Comparison of ENCODE assay signal across 8 cellular contexts in genomic region chr2:219279916-219280516, GRCh38. TPM values are rescaled to one million over a fixed set of nuclear protein-coding genes. Genes with fewer than 3 reads are reported as not detected.
A peak's percentile ranks its signal among the peaks of the same experiment; 100 is the strongest.
DNase-seq lines count a peak whose midpoint lies in the region; ATAC-seq, FAIRE-seq and TF ChIP-seq lines count a peak whose summit lies in the region.

No MANE protein-coding gene starts in this region.

- H3K79me2 ChIP-seq in K562 (ENCODE audit: control insufficient read depth, insufficient read depth, low read length): no peaks in the 10 kb centered on the region

- no peaks in the 10 kb centered on the region for H4K20me1 ChIP-seq in K562 (replicated peaks; ENCODE audit: control insufficient read depth, insufficient read depth, low read length)

- CTCF ChIA-PET in K562 (lab: Yijun Ruan, JAX; ENCODE audit: low intra/inter-chr PET ratio): interaction anchor here (4.3 kb wide), 1 partner anchor 15 kb away, joined by 28 read pairs; no protein-coding TSS in a partner anchor

- no peak for TF ChIP-seq EP300 in K562 (IDR thresholded peaks at IDR 0.05; ENCODE audit: low read length)

- TF ChIP-seq POLR2A in K562 (conservative IDR thresholded peaks at IDR 0.05): no peak

- H3K4me1 Mint-ChIP-seq in activated naive CD4-positive, alpha-beta T cell treated with anti-CD3 and anti-CD28 coated beads, Interleukin-2, amount 50 U/mL, for 24 hours: peaks cover 48% of the 10 kb centered on the region
- H3K4me1 Mint-ChIP-seq in memory B cell: peaks cover 33% of the 10 kb centered on the region

- WGBS in K562 (ENCODE audit: insufficient coverage, low coverage, missing lambda C conversion rate): 35% methylated on average over 8 of the region's 12 CpGs

- DNase-seq in activated naive CD4-positive, alpha-beta T cell treated with anti-CD3 and anti-CD28 coated beads, Interleukin-2, amount 50 U/mL, for 16 hours: no peak
- DNase-seq in K562 (ENCODE audit: extremely low read depth in 1 of 4, low spot score in 3 of 4) (peak in 3 of 4 experiments; percentile 29 to 43 (median 36)), memory B cell (ENCODE audit: low spot score in 2 of 2) (no peak), upper lobe of right lung (no peak), SIG-M5 (lab: John Stamatoyannopoulos, UW) (no peak)
- no peak for DNase-seq in stimulated activated naive CD4-positive, alpha-beta T cell treated with Interleukin-2 at 50 U/mL for 16 hours (lab: John Stamatoyannopoulos, UW)

- H3K4me1 ChIP-seq in K562 (replicated peaks in 1 of 2; ENCODE audit: control insufficient read depth in 2 of 2, insufficient read depth in 2 of 2, low read length in 2 of 2) (peaks cover 42 to 60% of the 10 kb centered on the region in 2 experiments), upper lobe of right lung (peaks cover 20% of the 10 kb centered on the region)

- H2AFZ ChIP-seq in K562 (ENCODE audit: low read depth, low read length): peak overlapping the region; percentile 91

- H3K27ac ChIP-seq in K562 (ENCODE audit: extremely low read depth, low read depth, low read length) (peak overlapping the region; percentile 87), upper lobe of right lung (peak overlapping the region; percentile 99)

- peak overlapping the region; percentile 91 for H3K27ac Mint-ChIP-seq in activated naive CD4-positive, alpha-beta T cell treated with anti-CD3 and anti-CD28 coated beads, Interleukin-2, amount 50 U/mL, for 24 hours
- peak overlapping the region; percentile 97 for H3K27ac Mint-ChIP-seq in memory B cell

- BruUV-seq in K562 (replicated peaks; lab: Mats Ljungman, UMichigan): TSS peak; percentile 64

- no peak for TF ChIP-seq RAD21 in K562 (CRISPR knock-in tag; conservative IDR thresholded peaks at IDR 0.05 in 1 of 2, IDR thresholded peaks at IDR 0.05 in 1 of 2)

- H3K27me3 ChIP-seq in K562 (ENCODE audit: control insufficient read depth in 2 of 2, insufficient read depth in 2 of 2, low read length in 2 of 2) (no peaks in the 10 kb centered on the region), upper lobe of right lung (no peaks in the 10 kb centered on the region)

- H3K27me3 Mint-ChIP-seq in activated naive CD4-positive, alpha-beta T cell treated with anti-CD3 and anti-CD28 coated beads, Interleukin-2, amount 50 U/mL, for 24 hours: no peaks in the 10 kb centered on the region
- H3K27me3 Mint-ChIP-seq in memory B cell: no peaks in the 10 kb centered on the region

- H3K36me3 ChIP-seq in K562 (ENCODE audit: control insufficient read depth, insufficient read depth, low read length) (no peaks in the 10 kb centered on the region), upper lobe of right lung (peaks cover 47% of the 10 kb centered on the region)

- POLR2A ChIA-PET in K562 (lab: Yijun Ruan, JAX): interaction anchor here (1.0 to 1.6 kb wide), 3 partner anchors 13 to 28 kb away, joined by 3 to 6 read pairs (median 3); no protein-coding TSS in a partner anchor

- in situ Hi-C loops in K562 (cut with MboI): no loop called here

- peaks cover 5% of the 10 kb centered on the region for H3K9me1 ChIP-seq in K562 (ENCODE audit: control insufficient read depth, insufficient read depth, low read length)

- FAIRE-seq in K562 (lab: Jason Lieb, UNC): no peak

- ATAC-seq in K562: no peak
- no peak for ATAC-seq in memory B cell (ENCODE audit: low read depth)
- no peak for ATAC-seq in upper lobe of right lung
- no peak for ATAC-seq in HG02678 (IDR thresholded peaks at IDR 0.05; ENCODE audit: unreplicated experiment)

- intact Hi-C loops in K562 (cut with micrococcal nuclease) (loop anchor here (1.0 to 5.0 kb wide), 6 partner anchors 14 to 317 kb away; partner anchors contain the start of genes ABCB6, NHEJ1, STK11IP and TUBA4A), upper lobe of right lung (cut with DNase I) (no loop called here)

- H3K36me3 Mint-ChIP-seq in activated naive CD4-positive, alpha-beta T cell treated with anti-CD3 and anti-CD28 coated beads, Interleukin-2, amount 50 U/mL, for 24 hours: peaks cover 6% of the 10 kb centered on the region
- peaks cover 11% of the 10 kb centered on the region for H3K36me3 Mint-ChIP-seq in memory B cell

- 0 out of 6 replicates have a peak, but pooled peaks of 1 of the 3 experiments have one; percentile 9 for TF ChIP-seq CTCF in K562 (IDR thresholded peaks at IDR 0.05 in 2 of 3, conservative IDR thresholded peaks at IDR 0.05 in 1 of 3; ENCODE audit: insufficient read depth in 2 of 3, low read depth in 1 of 3, low read length in 3 of 3)
- TF ChIP-seq CTCF in upper lobe of right lung (IDR thresholded peaks at IDR 0.05): no peak

- peak overlapping the region; percentile 92 for H3K4me3 Mint-ChIP-seq in activated naive CD4-positive, alpha-beta T cell treated with anti-CD3 and anti-CD28 coated beads, Interleukin-2, amount 50 U/mL, for 24 hours
- H3K4me3 Mint-ChIP-seq in memory B cell: peak overlapping the region; percentile 94

- no peaks in the 10 kb centered on the region for H3K9me3 ChIP-seq in K562 (replicated peaks; ENCODE audit: control insufficient read depth, insufficient read depth, low read depth, low read length)
- H3K9me3 ChIP-seq in upper lobe of right lung: no peaks in the 10 kb centered on the region

- peak overlapping the region; percentile 34 for H3K4me3 ChIP-seq in K562
- peak overlapping the region; percentile 88 for H3K4me3 ChIP-seq in upper lobe of right lung

- H3K4me2 ChIP-seq in K562 (ENCODE audit: insufficient read depth, low read length): peak overlapping the region; percentile 90

- H3K9ac ChIP-seq in K562 (ENCODE audit: insufficient read depth in 1 of 2, low read depth in 2 of 2, low read length in 2 of 2): peak overlapping the region; percentile 11 to 48; a peak in 3 of 4 replicates

- no peaks in the 10 kb centered on the region for H3K9me3 Mint-ChIP-seq in activated naive CD4-positive, alpha-beta T cell treated with anti-CD3 and anti-CD28 coated beads, Interleukin-2, amount 50 U/mL, for 24 hours
- H3K9me3 Mint-ChIP-seq in memory B cell: no peaks in the 10 kb centered on the region

RNA-seq across cellular contexts. Expression of gene DNAJB2, which starts 0.8 kb away (rescaled TPM):
- total RNA-seq in K562 (2011; cell fraction: chromatin; rRNA removed; ENCODE audit: low replicate concordance): 11.1 and 15.9 TPM in 2 replicates
- 9.1 and 10.3 TPM in 2 replicates for total RNA-seq in K562 (2011; cell fraction: nucleolus; rRNA removed)
- total RNA-seq in K562 (2011; cell fraction: nucleoplasm; rRNA removed): 7.7 and 9.6 TPM in 2 replicates
- 1.6 and 1.7 TPM in 2 replicates for total RNA-seq in K562 (2014; rRNA removed)
- 0.99 and 1.1 TPM in 2 replicates for total RNA-seq in K562 (2014; rRNA removed; fragmentation: Illumina TruSeq; extraction: Trizol)
- total RNA-seq in K562 (2015; rRNA removed; fragmentation: Illumina TruSeq; extraction: Trizol): 1.7 and 2.1 TPM in 2 replicates
- total RNA-seq in K562 (2021): 2.5 and 2.8 TPM in 2 replicates
- polyA plus RNA-seq in K562 (2011; rRNA removed): 2.6 and 8.2 TPM in 2 replicates
- 3.7 and 7.3 TPM in 2 replicates for polyA plus RNA-seq in K562 (2011; cell fraction: cytosol; rRNA removed)
- 9.3 and 20.5 TPM in 2 replicates for polyA plus RNA-seq in K562 (2011; cell fraction: nucleus; rRNA removed)
- polyA plus RNA-seq in K562 (2012): 5.0 and 8.5 TPM in 2 replicates
- 1.8 and 2.2 TPM in 2 replicates for polyA plus RNA-seq in K562 (2014; fragmentation: Illumina TruSeq; extraction: Trizol)
- polyA plus RNA-seq in K562 (2014; fragmentation: Nextera tagmentation; extraction: Ambion mirVana): under 1 TPM in 1 of 2 experiments, not detected in 1; 0.08 TPM
- 3.0 and 3.9 TPM in 2 replicates for polyA plus RNA-seq in K562 (2014; rRNA removed)
- polyA minus RNA-seq in K562 (2011; rRNA and poly(A)+ RNA removed): 2.0 and 4.1 TPM in 2 replicates
- 3.9 and 4.7 TPM in 2 replicates for polyA minus RNA-seq in K562 (2011; cell fraction: cytosol; rRNA and poly(A)+ RNA removed)
- 3.4 and 10.0 TPM in 2 replicates for polyA minus RNA-seq in K562 (2011; cell fraction: nucleus; rRNA and poly(A)+ RNA removed)
- 79.4 TPM for total RNA-seq in upper lobe of right lung

RNA-seq across cellular contexts. Expression of gene TUBA4A, which starts 26.3 kb away (rescaled TPM):
- total RNA-seq in K562 (2011; cell fraction: chromatin; rRNA removed; ENCODE audit: low replicate concordance): 31.2 and 48.4 TPM in 2 replicates
- total RNA-seq in K562 (2011; cell fraction: nucleolus; rRNA removed): 21.7 and 30.7 TPM in 2 replicates
- 25.6 and 26.8 TPM in 2 replicates for total RNA-seq in K562 (2011; cell fraction: nucleoplasm; rRNA removed)
- total RNA-seq in K562 (2014; rRNA removed) (32.8 and 47.0 TPM in 2 replicates), K562 (2014; rRNA removed; fragmentation: Illumina TruSeq; extraction: Trizol) (30.0 and 32.1 TPM in 2 replicates), K562 (2015; rRNA removed; fragmentation: Illumina TruSeq; extraction: Trizol) (25.1 and 26.9 TPM in 2 replicates), K562 (2021) (52.4 and 57.6 TPM in 2 replicates), upper lobe of right lung (45.4 TPM)
- polyA plus RNA-seq in K562 (2011; rRNA removed) (48.6 and 71.9 TPM in 2 replicates), K562 (2014; fragmentation: Illumina TruSeq; extraction: Trizol) (126 and 174 TPM in 2 replicates), K562 (2014; fragmentation: Nextera tagmentation; extraction: Ambion mirVana) (10 to 100 TPM; 31.5 to 60.0 TPM), K562 (2014; rRNA removed) (42.4 and 48.9 TPM in 2 replicates)
- polyA plus RNA-seq in K562 (2011; cell fraction: cytosol; rRNA removed): 91.8 and 167 TPM in 2 replicates
- 89.0 and 90.1 TPM in 2 replicates for polyA plus RNA-seq in K562 (2011; cell fraction: nucleus; rRNA removed)
- 60.3 and 69.5 TPM in 2 replicates for polyA plus RNA-seq in K562 (2012)
- 19.6 and 23.6 TPM in 2 replicates for polyA minus RNA-seq in K562 (2011; rRNA and poly(A)+ RNA removed)
- polyA minus RNA-seq in K562 (2011; cell fraction: cytosol; rRNA and poly(A)+ RNA removed): 25.1 and 27.8 TPM in 2 replicates
- 12.7 and 18.3 TPM in 2 replicates for polyA minus RNA-seq in K562 (2011; cell fraction: nucleus; rRNA and poly(A)+ RNA removed)

RNA-seq across cellular contexts. Expression of gene TUBA4B, which starts 27.0 kb away (rescaled TPM):
- not detected in 2 replicates for total RNA-seq in K562 (2011; cell fraction: chromatin; rRNA removed; ENCODE audit: low replicate concordance)
- not detected in 2 replicates for total RNA-seq in K562 (2011; cell fraction: nucleolus; rRNA removed)
- total RNA-seq in K562 (2011; cell fraction: nucleoplasm; rRNA removed): not detected in 2 replicates
- not detected in 2 replicates for total RNA-seq in K562 (2014; rRNA removed)
- not detected in 2 replicates for total RNA-seq in K562 (2014; rRNA removed; fragmentation: Illumina TruSeq; extraction: Trizol)
- not detected in 2 replicates for total RNA-seq in K562 (2015; rRNA removed; fragmentation: Illumina TruSeq; extraction: Trizol)
- not detected in 2 replicates for total RNA-seq in K562 (2021)
- not detected in 2 replicates for polyA plus RNA-seq in K562 (2011; rRNA removed)
- polyA plus RNA-seq in K562 (2011; cell fraction: cytosol; rRNA removed): not detected in 2 replicates
- polyA plus RNA-seq in K562 (2011; cell fraction: nucleus; rRNA removed): not detected in 2 replicates
- 0.05 TPM in 1 of 2 replicates, not detected in the other for polyA plus RNA-seq in K562 (2012)
- polyA plus RNA-seq in K562 (2014; fragmentation: Illumina TruSeq; extraction: Trizol): not detected in 2 replicates
- polyA plus RNA-seq in K562 (2014; fragmentation: Nextera tagmentation; extraction: Ambion mirVana): under 1 TPM in 1 of 2 experiments, not detected in 1; 0.04 TPM
- polyA plus RNA-seq in K562 (2014; rRNA removed): not detected in 2 replicates
- polyA minus RNA-seq in K562 (2011; rRNA and poly(A)+ RNA removed): not detected in 2 replicates
- polyA minus RNA-seq in K562 (2011; cell fraction: cytosol; rRNA and poly(A)+ RNA removed): not detected in 2 replicates
- not detected in 2 replicates for polyA minus RNA-seq in K562 (2011; cell fraction: nucleus; rRNA and poly(A)+ RNA removed)
- total RNA-seq in upper lobe of right lung: not detected

RNA-seq across cellular contexts. Expression of gene PTPRN, which starts 29.2 kb away (rescaled TPM):
- total RNA-seq in K562 (2011; cell fraction: chromatin; rRNA removed; ENCODE audit: low replicate concordance): 7.3 and 20.4 TPM in 2 replicates
- total RNA-seq in K562 (2011; cell fraction: nucleolus; rRNA removed): 5.5 and 20.2 TPM in 2 replicates
- 6.1 and 11.5 TPM in 2 replicates for total RNA-seq in K562 (2011; cell fraction: nucleoplasm; rRNA removed)
- 0.45 and 0.53 TPM in 2 replicates for total RNA-seq in K562 (2014; rRNA removed)
- 0.03 and 0.25 TPM in 2 replicates for total RNA-seq in K562 (2014; rRNA removed; fragmentation: Illumina TruSeq; extraction: Trizol)
- 0.23 and 0.40 TPM in 2 replicates for total RNA-seq in K562 (2015; rRNA removed; fragmentation: Illumina TruSeq; extraction: Trizol)
- 0.67 and 0.71 TPM in 2 replicates for total RNA-seq in K562 (2021)
- polyA plus RNA-seq in K562 (2011; rRNA removed): 1.2 and 2.4 TPM in 2 replicates
- 1.2 and 6.3 TPM in 2 replicates for polyA plus RNA-seq in K562 (2011; cell fraction: cytosol; rRNA removed)
- polyA plus RNA-seq in K562 (2011; cell fraction: nucleus; rRNA removed): 3.5 and 11.2 TPM in 2 replicates
- 1.2 and 1.7 TPM in 2 replicates for polyA plus RNA-seq in K562 (2012)
- 0.30 and 0.93 TPM in 2 replicates for polyA plus RNA-seq in K562 (2014; fragmentation: Illumina TruSeq; extraction: Trizol)
- polyA plus RNA-seq in K562 (2014; fragmentation: Nextera tagmentation; extraction: Ambion mirVana): under 1 TPM in 1 of 2 experiments, not detected in 1; 0.15 TPM
- polyA plus RNA-seq in K562 (2014; rRNA removed): 0.98 and 1.3 TPM in 2 replicates
- polyA minus RNA-seq in K562 (2011; rRNA and poly(A)+ RNA removed): 0.90 and 1.6 TPM in 2 replicates
- polyA minus RNA-seq in K562 (2011; cell fraction: cytosol; rRNA and poly(A)+ RNA removed): 3.7 and 5.7 TPM in 2 replicates
- 0.67 and 3.2 TPM in 2 replicates for polyA minus RNA-seq in K562 (2011; cell fraction: nucleus; rRNA and poly(A)+ RNA removed)
- not detected for total RNA-seq in upper lobe of right lung

RNA-seq across cellular contexts. Expression of gene STK16, which starts 34.7 kb away (rescaled TPM):
- 42.8 and 94.2 TPM in 2 replicates for total RNA-seq in K562 (2011; cell fraction: chromatin; rRNA removed; ENCODE audit: low replicate concordance)
- total RNA-seq in K562 (2011; cell fraction: nucleolus; rRNA removed): 52.6 and 59.7 TPM in 2 replicates
- 43.8 and 46.6 TPM in 2 replicates for total RNA-seq in K562 (2011; cell fraction: nucleoplasm; rRNA removed)
- total RNA-seq in K562 (2014; rRNA removed): 5.4 and 9.9 TPM in 2 replicates
- total RNA-seq in K562 (2014; rRNA removed; fragmentation: Illumina TruSeq; extraction: Trizol): 13.1 and 17.8 TPM in 2 replicates
- 16.4 and 16.9 TPM in 2 replicates for total RNA-seq in K562 (2015; rRNA removed; fragmentation: Illumina TruSeq; extraction: Trizol)
- total RNA-seq in K562 (2021): 18.2 and 19.8 TPM in 2 replicates
- polyA plus RNA-seq in K562 (2011; rRNA removed): 34.6 and 41.4 TPM in 2 replicates
- 57.6 and 64.0 TPM in 2 replicates for polyA plus RNA-seq in K562 (2011; cell fraction: cytosol; rRNA removed)
- polyA plus RNA-seq in K562 (2011; cell fraction: nucleus; rRNA removed): 72.9 and 74.0 TPM in 2 replicates
- 17.4 and 29.3 TPM in 2 replicates for polyA plus RNA-seq in K562 (2012)
- 33.8 and 36.2 TPM in 2 replicates for polyA plus RNA-seq in K562 (2014; fragmentation: Illumina TruSeq; extraction: Trizol)
- polyA plus RNA-seq in K562 (2014; fragmentation: Nextera tagmentation; extraction: Ambion mirVana): 10 to 100 TPM in 1 of 2 experiments, 1 to 10 TPM in 1; 5.6 to 12.9 TPM
- polyA plus RNA-seq in K562 (2014; rRNA removed): 21.0 and 24.6 TPM in 2 replicates
- polyA minus RNA-seq in K562 (2011; rRNA and poly(A)+ RNA removed): 26.1 and 28.4 TPM in 2 replicates
- 12.9 and 18.8 TPM in 2 replicates for polyA minus RNA-seq in K562 (2011; cell fraction: cytosol; rRNA and poly(A)+ RNA removed)
- 40.4 and 52.2 TPM in 2 replicates for polyA minus RNA-seq in K562 (2011; cell fraction: nucleus; rRNA and poly(A)+ RNA removed)
- 21.4 TPM for total RNA-seq in upper lobe of right lung

Comparison
In these comparisons a context has a peak if more than half of its experiments do, and no peak if none do; other contexts are left out.
1. DNase-seq: peak in K562 (3 of 4); none in activated naive CD4-positive, alpha-beta T cell treated with anti-CD3 and anti-CD28 coated beads, Interleukin-2, amount 50 U/mL, for 16 hours (single experiment), memory B cell (0 of 2), upper lobe of right lung (single experiment), SIG-M5 (single experiment) and stimulated activated naive CD4-positive, alpha-beta T cell treated with Interleukin-2 at 50 U/mL for 16 hours (single experiment).